8 cellular contexts compared by ENCODE assay signal in genomic region chr2:169363027-169363569, GRCh38. TPM values are rescaled to one million over a fixed set of nuclear protein-coding genes. Genes with fewer than 3 reads are reported as not detected.
DNase-seq lines count a peak whose midpoint lies in the region; ATAC-seq, FAIRE-seq and TF ChIP-seq lines count a peak whose summit lies in the region.

No MANE protein-coding gene starts in this region.

- no peak for DNase-seq in MM.1S
- no peak for DNase-seq in esophagus muscularis mucosa (ENCODE audit: extremely low spot score)
- no peak for DNase-seq in retinal pigment epithelial cell (ENCODE audit: low read depth)
- DNase-seq in germinal center (ENCODE audit: low spot score) = no peak
- DNase-seq in frontal cortex (ENCODE audit: low spot score in 2 of 2) = no peak
- no peak for DNase-seq in C1 segment of cervical spinal cord (lab: John Stamatoyannopoulos, UW)

- 12% methylated on average over 11 of the region's 11 CpGs for WGBS in esophagus muscularis mucosa

- H3K9me3 ChIP-seq in MM.1S (replicated peaks; ENCODE audit: insufficient read depth, low read length) (no peaks in the 10 kb centered on the region), esophagus muscularis mucosa (no peaks in the 10 kb centered on the region)

- no peak overlapping the region for H3K27ac ChIP-seq in MM.1S (ENCODE audit: low read length)
- H3K27ac ChIP-seq in esophagus muscularis mucosa (replicated peaks in 1 of 4) = no peak overlapping the region

- no peaks in the 10 kb centered on the region for H4K20me1 ChIP-seq in MM.1S (ENCODE audit: insufficient read depth, low read length)

- peak overlapping the region; percentile 96 for H2AFZ ChIP-seq in MM.1S (ENCODE audit: low read length)

- H3K4me1 ChIP-seq in MM.1S (ENCODE audit: low read length) (peaks cover 5% of the 10 kb centered on the region), esophagus muscularis mucosa (peaks cover 35 to 45% (median 44%) of the 10 kb centered on the region in 4 donors)

- FAIRE-seq in frontal cortex (lab: Jason Lieb, UNC) = no peak

- H3K4me3 ChIP-seq in MM.1S (ENCODE audit: low read length) (peak overlapping the region; percentile 82), esophagus muscularis mucosa (peak overlapping the region; percentile 53 to 69 (median 58)), retinal pigment epithelial cell (ENCODE audit: low read length) (peak overlapping the region; percentile 49)

- peaks cover 6% of the 10 kb centered on the region; the same call in 1 of the 2 replicates for H3F3A ChIP-seq in MM.1S (ENCODE audit: insufficient read depth, low read length)

- no peaks in the 10 kb centered on the region for H3K9me2 ChIP-seq in MM.1S (replicated peaks; ENCODE audit: insufficient read depth, low read length)

- H3K79me2 ChIP-seq in MM.1S (ENCODE audit: low read length) = no peaks in the 10 kb centered on the region

- intact Hi-C loops in esophagus muscularis mucosa (cut with DNase I) = no loop called here

- TF ChIP-seq EP300 in esophagus muscularis mucosa (IDR thresholded peaks at IDR 0.05) = no peak

- H3K4me2 ChIP-seq in MM.1S (ENCODE audit: low read depth, low read length) = peak overlapping the region; percentile 95

- ATAC-seq in GM18873 (IDR thresholded peaks at IDR 0.05; ENCODE audit: low FRiP score, unreplicated experiment) (peak; percentile 3), GM21367 (IDR thresholded peaks at IDR 0.05; ENCODE audit: unreplicated experiment) (no peak)

- no peak for TF ChIP-seq POLR2A in esophagus muscularis mucosa (IDR thresholded peaks at IDR 0.05; ENCODE audit: low read depth)

- peak overlapping the region; percentile 17; the same call in 1 of the 2 replicates for H3K9ac ChIP-seq in MM.1S (ENCODE audit: low read length)

- H3K27me3 ChIP-seq in MM.1S (replicated peaks; ENCODE audit: insufficient read depth, low read length) (peaks cover 12% of the 10 kb centered on the region), esophagus muscularis mucosa (peaks cover 0 to 49% (median 16%) of the 10 kb centered on the region in 4 donors)

- TF ChIP-seq CTCF in MM.1S (IDR thresholded peaks at IDR 0.05; ENCODE audit: low read length) = no peak
- no peak for TF ChIP-seq CTCF in esophagus muscularis mucosa (IDR thresholded peaks at IDR 0.05)
- no peak for TF ChIP-seq CTCF in retinal pigment epithelial cell (conservative IDR thresholded peaks at IDR 0.05; ENCODE audit: low read depth, low read length)

- no peaks in the 10 kb centered on the region for H3K36me3 ChIP-seq in MM.1S (replicated peaks; ENCODE audit: insufficient read depth, low read length)
- H3K36me3 ChIP-seq in esophagus muscularis mucosa = no peaks in the 10 kb centered on the region

RNA-seq across cellular contexts. Expression of gene LRP2, which starts 0.8 kb away (rescaled TPM):
- total RNA-seq in esophagus muscularis mucosa (not detected), frontal cortex (0.82 TPM)
